In the genomic region with DNA sequence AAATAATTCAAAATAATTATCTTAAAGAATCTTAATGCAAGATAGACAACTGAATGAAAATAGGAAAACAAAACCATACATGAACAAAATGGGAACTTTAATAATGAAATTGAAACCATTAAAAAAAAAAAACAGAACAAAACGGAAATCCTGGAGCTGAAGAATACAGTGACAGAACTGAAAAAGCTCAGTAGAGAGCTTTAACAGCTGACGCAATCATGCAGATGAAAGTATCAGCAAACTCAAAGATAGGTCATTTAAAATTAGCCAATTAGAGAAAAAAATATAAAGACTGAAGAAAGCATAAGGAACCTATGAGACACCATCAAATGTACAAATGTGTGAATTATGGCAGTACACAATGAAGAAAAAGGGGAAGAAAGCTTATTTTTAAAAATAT, we compare ENCODE assay signal across 1 cellular context.
TF ChIP-seq lines count a peak whose summit lies in the region.

No MANE protein-coding gene starts in this region.

TF ChIP-seq in K562, 482 proteins besides CTCF, POLR2A, EP300 and RAD21 (continued from another document and continues in another):
- no peak for TF ChIP-seq PML (IDR thresholded peaks at IDR 0.05; ENCODE audit: low read length)
- TF ChIP-seq RNF2 (IDR thresholded peaks at IDR 0.05): no peak
- TF ChIP-seq, protein P1, sequence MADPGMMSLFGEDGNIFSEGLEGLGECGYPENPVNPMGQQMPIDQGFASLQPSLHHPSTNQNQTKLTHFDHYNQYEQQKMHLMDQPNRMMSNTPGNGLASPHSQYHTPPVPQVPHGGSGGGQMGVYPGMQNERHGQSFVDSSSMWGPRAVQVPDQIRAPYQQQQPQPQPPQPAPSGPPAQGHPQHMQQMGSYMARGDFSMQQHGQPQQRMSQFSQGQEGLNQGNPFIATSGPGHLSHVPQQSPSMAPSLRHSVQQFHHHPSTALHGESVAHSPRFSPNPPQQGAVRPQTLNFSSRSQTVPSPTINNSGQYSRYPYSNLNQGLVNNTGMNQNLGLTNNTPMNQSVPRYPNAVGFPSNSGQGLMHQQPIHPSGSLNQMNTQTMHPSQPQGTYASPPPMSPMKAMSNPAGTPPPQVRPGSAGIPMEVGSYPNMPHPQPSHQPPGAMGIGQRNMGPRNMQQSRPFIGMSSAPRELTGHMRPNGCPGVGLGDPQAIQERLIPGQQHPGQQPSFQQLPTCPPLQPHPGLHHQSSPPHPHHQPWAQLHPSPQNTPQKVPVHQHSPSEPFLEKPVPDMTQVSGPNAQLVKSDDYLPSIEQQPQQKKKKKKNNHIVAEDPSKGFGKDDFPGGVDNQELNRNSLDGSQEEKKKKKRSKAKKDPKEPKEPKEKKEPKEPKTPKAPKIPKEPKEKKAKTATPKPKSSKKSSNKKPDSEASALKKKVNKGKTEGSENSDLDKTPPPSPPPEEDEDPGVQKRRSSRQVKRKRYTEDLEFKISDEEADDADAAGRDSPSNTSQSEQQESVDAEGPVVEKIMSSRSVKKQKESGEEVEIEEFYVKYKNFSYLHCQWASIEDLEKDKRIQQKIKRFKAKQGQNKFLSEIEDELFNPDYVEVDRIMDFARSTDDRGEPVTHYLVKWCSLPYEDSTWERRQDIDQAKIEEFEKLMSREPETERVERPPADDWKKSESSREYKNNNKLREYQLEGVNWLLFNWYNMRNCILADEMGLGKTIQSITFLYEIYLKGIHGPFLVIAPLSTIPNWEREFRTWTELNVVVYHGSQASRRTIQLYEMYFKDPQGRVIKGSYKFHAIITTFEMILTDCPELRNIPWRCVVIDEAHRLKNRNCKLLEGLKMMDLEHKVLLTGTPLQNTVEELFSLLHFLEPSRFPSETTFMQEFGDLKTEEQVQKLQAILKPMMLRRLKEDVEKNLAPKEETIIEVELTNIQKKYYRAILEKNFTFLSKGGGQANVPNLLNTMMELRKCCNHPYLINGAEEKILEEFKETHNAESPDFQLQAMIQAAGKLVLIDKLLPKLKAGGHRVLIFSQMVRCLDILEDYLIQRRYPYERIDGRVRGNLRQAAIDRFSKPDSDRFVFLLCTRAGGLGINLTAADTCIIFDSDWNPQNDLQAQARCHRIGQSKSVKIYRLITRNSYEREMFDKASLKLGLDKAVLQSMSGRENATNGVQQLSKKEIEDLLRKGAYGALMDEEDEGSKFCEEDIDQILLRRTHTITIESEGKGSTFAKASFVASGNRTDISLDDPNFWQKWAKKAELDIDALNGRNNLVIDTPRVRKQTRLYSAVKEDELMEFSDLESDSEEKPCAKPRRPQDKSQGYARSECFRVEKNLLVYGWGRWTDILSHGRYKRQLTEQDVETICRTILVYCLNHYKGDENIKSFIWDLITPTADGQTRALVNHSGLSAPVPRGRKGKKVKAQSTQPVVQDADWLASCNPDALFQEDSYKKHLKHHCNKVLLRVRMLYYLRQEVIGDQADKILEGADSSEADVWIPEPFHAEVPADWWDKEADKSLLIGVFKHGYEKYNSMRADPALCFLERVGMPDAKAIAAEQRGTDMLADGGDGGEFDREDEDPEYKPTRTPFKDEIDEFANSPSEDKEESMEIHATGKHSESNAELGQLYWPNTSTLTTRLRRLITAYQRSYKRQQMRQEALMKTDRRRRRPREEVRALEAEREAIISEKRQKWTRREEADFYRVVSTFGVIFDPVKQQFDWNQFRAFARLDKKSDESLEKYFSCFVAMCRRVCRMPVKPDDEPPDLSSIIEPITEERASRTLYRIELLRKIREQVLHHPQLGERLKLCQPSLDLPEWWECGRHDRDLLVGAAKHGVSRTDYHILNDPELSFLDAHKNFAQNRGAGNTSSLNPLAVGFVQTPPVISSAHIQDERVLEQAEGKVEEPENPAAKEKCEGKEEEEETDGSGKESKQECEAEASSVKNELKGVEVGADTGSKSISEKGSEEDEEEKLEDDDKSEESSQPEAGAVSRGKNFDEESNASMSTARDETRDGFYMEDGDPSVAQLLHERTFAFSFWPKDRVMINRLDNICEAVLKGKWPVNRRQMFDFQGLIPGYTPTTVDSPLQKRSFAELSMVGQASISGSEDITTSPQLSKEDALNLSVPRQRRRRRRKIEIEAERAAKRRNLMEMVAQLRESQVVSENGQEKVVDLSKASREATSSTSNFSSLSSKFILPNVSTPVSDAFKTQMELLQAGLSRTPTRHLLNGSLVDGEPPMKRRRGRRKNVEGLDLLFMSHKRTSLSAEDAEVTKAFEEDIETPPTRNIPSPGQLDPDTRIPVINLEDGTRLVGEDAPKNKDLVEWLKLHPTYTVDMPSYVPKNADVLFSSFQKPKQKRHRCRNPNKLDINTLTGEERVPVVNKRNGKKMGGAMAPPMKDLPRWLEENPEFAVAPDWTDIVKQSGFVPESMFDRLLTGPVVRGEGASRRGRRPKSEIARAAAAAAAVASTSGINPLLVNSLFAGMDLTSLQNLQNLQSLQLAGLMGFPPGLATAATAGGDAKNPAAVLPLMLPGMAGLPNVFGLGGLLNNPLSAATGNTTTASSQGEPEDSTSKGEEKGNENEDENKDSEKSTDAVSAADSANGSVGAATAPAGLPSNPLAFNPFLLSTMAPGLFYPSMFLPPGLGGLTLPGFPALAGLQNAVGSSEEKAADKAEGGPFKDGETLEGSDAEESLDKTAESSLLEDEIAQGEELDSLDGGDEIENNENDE (IDR thresholded peaks at IDR 0.05; ENCODE audit: low read depth, low read length): no peak
- TF ChIP-seq TRIM24 (IDR thresholded peaks at IDR 0.05): peak; percentile 93 to 94
- no peak for TF ChIP-seq HOXB6 (CRISPR knock-in tag; IDR thresholded peaks at IDR 0.05; ENCODE audit: borderline replicate concordance)
- TF ChIP-seq, protein P2, sequence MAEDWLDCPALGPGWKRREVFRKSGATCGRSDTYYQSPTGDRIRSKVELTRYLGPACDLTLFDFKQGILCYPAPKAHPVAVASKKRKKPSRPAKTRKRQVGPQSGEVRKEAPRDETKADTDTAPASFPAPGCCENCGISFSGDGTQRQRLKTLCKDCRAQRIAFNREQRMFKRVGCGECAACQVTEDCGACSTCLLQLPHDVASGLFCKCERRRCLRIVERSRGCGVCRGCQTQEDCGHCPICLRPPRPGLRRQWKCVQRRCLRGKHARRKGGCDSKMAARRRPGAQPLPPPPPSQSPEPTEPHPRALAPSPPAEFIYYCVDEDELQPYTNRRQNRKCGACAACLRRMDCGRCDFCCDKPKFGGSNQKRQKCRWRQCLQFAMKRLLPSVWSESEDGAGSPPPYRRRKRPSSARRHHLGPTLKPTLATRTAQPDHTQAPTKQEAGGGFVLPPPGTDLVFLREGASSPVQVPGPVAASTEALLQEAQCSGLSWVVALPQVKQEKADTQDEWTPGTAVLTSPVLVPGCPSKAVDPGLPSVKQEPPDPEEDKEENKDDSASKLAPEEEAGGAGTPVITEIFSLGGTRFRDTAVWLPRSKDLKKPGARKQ (CRISPR knock-in tag; IDR thresholded peaks at IDR 0.05): peak; percentile 82; the same call in 1 of the 2 replicates
- TF ChIP-seq SIN3B (IDR thresholded peaks at IDR 0.05; ENCODE audit: low read depth): no peak
- TF ChIP-seq LARP7 (IDR thresholded peaks at IDR 0.05): no peak
- TF ChIP-seq, protein P3, sequence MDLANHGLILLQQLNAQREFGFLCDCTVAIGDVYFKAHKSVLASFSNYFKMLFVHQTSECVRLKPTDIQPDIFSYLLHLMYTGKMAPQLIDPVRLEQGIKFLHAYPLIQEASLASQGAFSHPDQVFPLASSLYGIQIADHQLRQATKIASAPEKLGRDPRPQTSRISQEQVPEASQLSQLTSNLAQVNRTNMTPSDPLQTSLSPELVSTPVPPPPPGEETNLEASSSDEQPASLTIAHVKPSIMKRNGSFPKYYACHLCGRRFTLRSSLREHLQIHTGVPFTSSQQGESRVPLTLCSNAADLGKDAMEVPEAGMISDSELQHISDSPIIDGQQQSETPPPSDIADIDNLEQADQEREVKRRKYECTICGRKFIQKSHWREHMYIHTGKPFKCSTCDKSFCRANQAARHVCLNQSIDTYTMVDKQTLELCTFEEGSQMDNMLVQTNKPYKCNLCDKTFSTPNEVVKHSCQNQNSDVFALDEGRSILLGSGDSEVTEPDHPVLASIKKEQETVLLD (IDR thresholded peaks at IDR 0.05): no peak
- no peak for TF ChIP-seq ZNF239 (CRISPR knock-in tag; IDR thresholded peaks at IDR 0.05)
- TF ChIP-seq ZFP30 (CRISPR knock-in tag; IDR thresholded peaks at IDR 0.05; ENCODE audit: borderline replicate concordance): no peak
- TF ChIP-seq CBX5 (IDR thresholded peaks at IDR 0.05; ENCODE audit: borderline replicate concordance, low read depth): peak; percentile 94
- TF ChIP-seq CTBP1 (IDR thresholded peaks at IDR 0.05; ENCODE audit: borderline replicate concordance): no peak
- TF ChIP-seq CSDE1 (IDR thresholded peaks at IDR 0.05): no peak
- no peak for TF ChIP-seq ESRRB (CRISPR knock-in tag; IDR thresholded peaks at IDR 0.05; ENCODE audit: borderline replicate concordance)
- TF ChIP-seq PHB2 (IDR thresholded peaks at IDR 0.05; ENCODE audit: low read depth): no peak
- TF ChIP-seq KLF13 (tag; IDR thresholded peaks at IDR 0.05; ENCODE audit: borderline replicate concordance, low read depth): no peak
- TF ChIP-seq, protein P4, sequence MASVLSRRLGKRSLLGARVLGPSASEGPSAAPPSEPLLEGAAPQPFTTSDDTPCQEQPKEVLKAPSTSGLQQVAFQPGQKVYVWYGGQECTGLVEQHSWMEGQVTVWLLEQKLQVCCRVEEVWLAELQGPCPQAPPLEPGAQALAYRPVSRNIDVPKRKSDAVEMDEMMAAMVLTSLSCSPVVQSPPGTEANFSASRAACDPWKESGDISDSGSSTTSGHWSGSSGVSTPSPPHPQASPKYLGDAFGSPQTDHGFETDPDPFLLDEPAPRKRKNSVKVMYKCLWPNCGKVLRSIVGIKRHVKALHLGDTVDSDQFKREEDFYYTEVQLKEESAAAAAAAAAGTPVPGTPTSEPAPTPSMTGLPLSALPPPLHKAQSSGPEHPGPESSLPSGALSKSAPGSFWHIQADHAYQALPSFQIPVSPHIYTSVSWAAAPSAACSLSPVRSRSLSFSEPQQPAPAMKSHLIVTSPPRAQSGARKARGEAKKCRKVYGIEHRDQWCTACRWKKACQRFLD (CRISPR knock-in tag; IDR thresholded peaks at IDR 0.05): no peak
- TF ChIP-seq, protein P5, sequence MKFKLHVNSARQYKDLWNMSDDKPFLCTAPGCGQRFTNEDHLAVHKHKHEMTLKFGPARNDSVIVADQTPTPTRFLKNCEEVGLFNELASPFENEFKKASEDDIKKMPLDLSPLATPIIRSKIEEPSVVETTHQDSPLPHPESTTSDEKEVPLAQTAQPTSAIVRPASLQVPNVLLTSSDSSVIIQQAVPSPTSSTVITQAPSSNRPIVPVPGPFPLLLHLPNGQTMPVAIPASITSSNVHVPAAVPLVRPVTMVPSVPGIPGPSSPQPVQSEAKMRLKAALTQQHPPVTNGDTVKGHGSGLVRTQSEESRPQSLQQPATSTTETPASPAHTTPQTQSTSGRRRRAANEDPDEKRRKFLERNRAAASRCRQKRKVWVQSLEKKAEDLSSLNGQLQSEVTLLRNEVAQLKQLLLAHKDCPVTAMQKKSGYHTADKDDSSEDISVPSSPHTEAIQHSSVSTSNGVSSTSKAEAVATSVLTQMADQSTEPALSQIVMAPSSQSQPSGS (CRISPR knock-in tag; IDR thresholded peaks at IDR 0.05): no peak
- TF ChIP-seq CEBPG (CRISPR knock-in tag; IDR thresholded peaks at IDR 0.05): no peak
- TF ChIP-seq CEBPG (tag; conservative IDR thresholded peaks at IDR 0.05 in 1 of 2, IDR thresholded peaks at IDR 0.05 in 1 of 2): peak; percentile 55 to 60; a peak in 3 of 4 replicates
- no peak for TF ChIP-seq CBFA2T3 (IDR thresholded peaks at IDR 0.05)
- TF ChIP-seq ARID1B (IDR thresholded peaks at IDR 0.05): no peak
- TF ChIP-seq, protein P6, sequence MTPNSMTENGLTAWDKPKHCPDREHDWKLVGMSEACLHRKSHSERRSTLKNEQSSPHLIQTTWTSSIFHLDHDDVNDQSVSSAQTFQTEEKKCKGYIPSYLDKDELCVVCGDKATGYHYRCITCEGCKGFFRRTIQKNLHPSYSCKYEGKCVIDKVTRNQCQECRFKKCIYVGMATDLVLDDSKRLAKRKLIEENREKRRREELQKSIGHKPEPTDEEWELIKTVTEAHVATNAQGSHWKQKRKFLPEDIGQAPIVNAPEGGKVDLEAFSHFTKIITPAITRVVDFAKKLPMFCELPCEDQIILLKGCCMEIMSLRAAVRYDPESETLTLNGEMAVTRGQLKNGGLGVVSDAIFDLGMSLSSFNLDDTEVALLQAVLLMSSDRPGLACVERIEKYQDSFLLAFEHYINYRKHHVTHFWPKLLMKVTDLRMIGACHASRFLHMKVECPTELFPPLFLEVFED (CRISPR knock-in tag; conservative IDR thresholded peaks at IDR 0.05): no peak
- TF ChIP-seq, protein P7, sequence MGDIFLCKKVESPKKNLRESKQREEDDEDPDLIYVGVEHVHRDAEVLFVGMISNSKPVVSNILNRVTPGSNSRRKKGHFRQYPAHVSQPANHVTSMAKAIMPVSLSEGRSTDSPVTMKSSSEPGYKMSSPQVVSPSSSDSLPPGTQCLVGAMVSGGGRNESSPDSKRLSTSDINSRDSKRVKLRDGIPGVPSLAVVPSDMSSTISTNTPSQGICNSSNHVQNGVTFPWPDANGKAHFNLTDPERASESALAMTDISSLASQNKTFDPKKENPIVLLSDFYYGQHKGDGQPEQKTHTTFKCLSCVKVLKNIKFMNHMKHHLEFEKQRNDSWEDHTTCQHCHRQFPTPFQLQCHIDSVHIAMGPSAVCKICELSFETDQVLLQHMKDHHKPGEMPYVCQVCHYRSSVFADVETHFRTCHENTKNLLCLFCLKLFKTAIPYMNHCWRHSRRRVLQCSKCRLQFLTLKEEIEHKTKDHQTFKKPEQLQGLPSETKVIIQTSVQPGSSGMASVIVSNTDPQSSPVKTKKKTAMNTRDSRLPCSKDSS (IDR thresholded peaks at IDR 0.05; ENCODE audit: low read depth, partially characterized antibody): peak; percentile 93
- no peak for TF ChIP-seq RFX5 (IDR thresholded peaks at IDR 0.05; ENCODE audit: low read depth, low read length)
- TF ChIP-seq, protein P8, sequence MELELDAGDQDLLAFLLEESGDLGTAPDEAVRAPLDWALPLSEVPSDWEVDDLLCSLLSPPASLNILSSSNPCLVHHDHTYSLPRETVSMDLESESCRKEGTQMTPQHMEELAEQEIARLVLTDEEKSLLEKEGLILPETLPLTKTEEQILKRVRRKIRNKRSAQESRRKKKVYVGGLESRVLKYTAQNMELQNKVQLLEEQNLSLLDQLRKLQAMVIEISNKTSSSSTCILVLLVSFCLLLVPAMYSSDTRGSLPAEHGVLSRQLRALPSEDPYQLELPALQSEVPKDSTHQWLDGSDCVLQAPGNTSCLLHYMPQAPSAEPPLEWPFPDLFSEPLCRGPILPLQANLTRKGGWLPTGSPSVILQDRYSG (tag; conservative IDR thresholded peaks at IDR 0.05; ENCODE audit: low read depth): no peak
- TF ChIP-seq CBX3 (IDR thresholded peaks at IDR 0.05; ENCODE audit: borderline replicate concordance in 1 of 2, low read length in 2 of 2): peak in 1 of 2 experiments; percentile 99; a peak in 2 of 3 replicates
- TF ChIP-seq, protein P9, sequence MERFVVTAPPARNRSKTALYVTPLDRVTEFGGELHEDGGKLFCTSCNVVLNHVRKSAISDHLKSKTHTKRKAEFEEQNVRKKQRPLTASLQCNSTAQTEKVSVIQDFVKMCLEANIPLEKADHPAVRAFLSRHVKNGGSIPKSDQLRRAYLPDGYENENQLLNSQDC (CRISPR knock-in tag; IDR thresholded peaks at IDR 0.05): no peak
- peak; percentile 94 for TF ChIP-seq HLTF (IDR thresholded peaks at IDR 0.05)
- TF ChIP-seq, protein P10, sequence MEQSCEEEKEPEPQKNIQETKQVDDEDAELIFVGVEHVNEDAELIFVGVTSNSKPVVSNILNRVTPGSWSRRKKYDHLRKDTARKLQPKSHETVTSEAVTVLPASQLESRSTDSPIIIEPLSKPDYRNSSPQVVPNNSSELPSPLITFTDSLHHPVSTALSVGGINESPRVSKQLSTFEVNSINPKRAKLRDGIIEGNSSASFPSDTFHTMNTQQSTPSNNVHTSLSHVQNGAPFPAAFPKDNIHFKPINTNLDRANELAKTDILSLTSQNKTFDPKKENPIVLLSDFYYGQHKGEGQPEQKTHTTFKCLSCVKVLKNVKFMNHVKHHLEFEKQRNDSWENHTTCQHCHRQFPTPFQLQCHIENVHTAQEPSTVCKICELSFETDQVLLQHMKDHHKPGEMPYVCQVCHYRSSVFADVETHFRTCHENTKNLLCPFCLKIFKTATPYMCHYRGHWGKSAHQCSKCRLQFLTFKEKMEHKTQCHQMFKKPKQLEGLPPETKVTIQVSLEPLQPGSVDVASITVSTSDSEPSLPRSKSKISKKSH (CRISPR knock-in tag; IDR thresholded peaks at IDR 0.05): no peak
